8 cellular contexts compared by ENCODE assay signal in the genomic region with DNA sequence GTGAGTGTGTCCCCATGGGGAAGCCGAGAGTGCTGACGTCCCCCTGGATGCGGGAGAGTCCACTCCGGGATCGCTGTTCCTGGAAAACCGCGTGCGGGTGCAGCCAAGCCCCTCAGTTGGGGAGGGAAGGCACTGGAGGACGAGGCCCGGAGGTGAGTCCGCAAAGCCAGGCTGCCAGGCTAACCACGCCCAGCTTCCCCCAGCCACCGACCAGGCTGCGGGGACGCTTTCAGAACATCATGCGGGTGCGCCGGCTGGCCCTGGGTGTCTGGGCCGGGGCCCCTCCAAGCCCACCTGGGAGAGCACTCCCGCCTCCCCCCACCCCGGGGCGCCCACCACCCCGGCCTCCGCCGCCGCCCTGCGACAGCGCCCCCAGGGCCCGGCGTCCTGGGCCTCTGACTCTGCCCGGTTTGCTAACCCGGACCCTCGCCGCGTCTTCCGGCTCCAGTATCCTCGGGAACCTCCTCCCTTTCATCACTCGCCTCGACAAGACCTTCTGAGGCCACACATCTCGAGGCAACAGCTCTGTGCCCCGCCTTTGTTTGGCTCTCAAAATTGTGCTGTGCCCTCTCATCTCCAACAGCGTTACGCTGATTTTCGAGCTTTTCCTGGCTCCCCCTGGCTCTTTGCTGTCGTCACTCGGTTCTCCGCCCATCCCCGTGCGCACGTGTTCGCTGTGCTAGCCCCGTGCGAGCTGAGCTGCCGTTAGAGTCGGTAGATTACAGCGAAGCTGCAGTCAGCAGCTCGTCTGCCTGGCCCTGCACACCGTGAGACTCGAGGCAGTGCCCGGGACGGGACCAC. TPM values are rescaled to one million over a fixed set of nuclear protein-coding genes. Genes with fewer than 3 reads are reported as not detected.
DNase-seq lines count a peak whose midpoint lies in the region; ATAC-seq, FAIRE-seq and TF ChIP-seq lines count a peak whose summit lies in the region.

No MANE protein-coding gene starts in this region.

- peaks cover 53% of the 10 kb centered on the region for H3K27me3 ChIP-seq in foreskin keratinocyte
- no peaks in the 10 kb centered on the region for H3K27me3 ChIP-seq in prostate gland (replicated peaks; ENCODE audit: insufficient read depth)
- peaks cover 28% of the 10 kb centered on the region for H3K27me3 ChIP-seq in transverse colon

- TF ChIP-seq EP300 in transverse colon (IDR thresholded peaks at IDR 0.05; ENCODE audit: low read depth) = no peak

- TF ChIP-seq POLR2A in prostate gland (IDR thresholded peaks at IDR 0.05) (no peak), transverse colon (IDR thresholded peaks at IDR 0.05) (no peak), H54 (IDR thresholded peaks at IDR 0.05; ENCODE audit: low read depth, low read length) (no peak)

- H3K36me3 ChIP-seq in prostate gland (no peaks in the 10 kb centered on the region), transverse colon (no peaks in the 10 kb centered on the region)

- ATAC-seq in foreskin keratinocyte (peak; percentile 85), GM21619 (IDR thresholded peaks at IDR 0.05; ENCODE audit: unreplicated experiment) (no peak)

- no peak for FAIRE-seq in H54 (lab: Jason Lieb, UNC)

- H3K27ac ChIP-seq in foreskin keratinocyte = no peak overlapping the region
- H3K27ac ChIP-seq in prostate gland = no peak overlapping the region
- no peak overlapping the region for H3K27ac ChIP-seq in transverse colon

- intact Hi-C loops in prostate gland (cut with DNase I) = no loop called here
- intact Hi-C loops in transverse colon (cut with DNase I; ENCODE audit: low total_unique reads) = no loop called here

- WGBS in prostate gland = 9% methylated on average over 37 of the region's 61 CpGs
- WGBS in transverse colon (ENCODE audit: low coverage in 1 of 2), 2 donors = 21% methylated on average over 43 of the region's 61 CpGs; no CpG with 5 or more reads in 1 of the 2 donors

- peak; percentile 11 for DNase-seq in NCI-H774 (lab: John Stamatoyannopoulos, UW)
- peak; percentile 37 for DNase-seq in activated T-helper 9 cell treated with anti-CD3 and anti-CD28 coated beads, Interleukin-2, amount 50 U/mL, for 16 hours (ENCODE audit: low read depth)
- DNase-seq in foreskin keratinocyte = peak in 1 of 2 donors; percentile 13
- peak; percentile 19 for DNase-seq in prostate gland (ENCODE audit: low spot score)
- DNase-seq in transverse colon = peak; percentile 48
- no peak for DNase-seq in H54 (ENCODE audit: insufficient read length, low spot score)
- no peak for DNase-seq in GM19238 (ENCODE audit: insufficient read length, low spot score)

- H3K9me3 ChIP-seq in prostate gland = no peaks in the 10 kb centered on the region
- H3K9me3 ChIP-seq in transverse colon = no peaks in the 10 kb centered on the region

- in situ Hi-C loops in transverse colon (cut with MboI; ENCODE audit: low pct_ligation_motif_present in 1 of 4, low pct_unique_long_range_greater_than_20kb in 1 of 4, low sequenced_read_pairs in 3 of 4) = no loop called here

- TF ChIP-seq CTCF in foreskin keratinocyte (conservative IDR thresholded peaks at IDR 0.05) (no peak), prostate gland (IDR thresholded peaks at IDR 0.05) (no peak), transverse colon (IDR thresholded peaks at IDR 0.05) (no peak)

- H3K4me1 ChIP-seq in foreskin keratinocyte (no peaks in the 10 kb centered on the region), prostate gland (replicated peaks) (no peaks in the 10 kb centered on the region), transverse colon (peaks cover 3 to 11% (median 9%) of the 10 kb centered on the region in 4 donors)

- H3K4me3 ChIP-seq in prostate gland (peak overlapping the region; percentile 19 to 20), transverse colon (peak overlapping the region; percentile 8 to 40 (median 22))

RNA-seq across cellular contexts. Expression of a gene that starts 47.1 kb away (rescaled TPM):
- total RNA-seq in foreskin keratinocyte (74.6 and 78.4 TPM in 2 replicates), prostate gland (100 to 1,000 TPM; 105 to 194 TPM), transverse colon (100 to 1,000 TPM; 163 to 261 (median 224) TPM)
- polyA plus RNA-seq in foreskin keratinocyte = 70.2 and 73.3 TPM in 2 replicates

Comparison
In these comparisons a context has a peak if more than half of its experiments do, and no peak if none do; other contexts are left out.
1. DNase-seq: peak in NCI-H774 (single experiment), activated T-helper 9 cell treated with anti-CD3 and anti-CD28 coated beads, Interleukin-2, amount 50 U/mL, for 16 hours (single experiment), prostate gland (single experiment) and transverse colon (single experiment); none in H54 (single experiment) and GM19238 (single experiment).